ENCODE assay signal across 15 cellular contexts in the genomic region with DNA sequence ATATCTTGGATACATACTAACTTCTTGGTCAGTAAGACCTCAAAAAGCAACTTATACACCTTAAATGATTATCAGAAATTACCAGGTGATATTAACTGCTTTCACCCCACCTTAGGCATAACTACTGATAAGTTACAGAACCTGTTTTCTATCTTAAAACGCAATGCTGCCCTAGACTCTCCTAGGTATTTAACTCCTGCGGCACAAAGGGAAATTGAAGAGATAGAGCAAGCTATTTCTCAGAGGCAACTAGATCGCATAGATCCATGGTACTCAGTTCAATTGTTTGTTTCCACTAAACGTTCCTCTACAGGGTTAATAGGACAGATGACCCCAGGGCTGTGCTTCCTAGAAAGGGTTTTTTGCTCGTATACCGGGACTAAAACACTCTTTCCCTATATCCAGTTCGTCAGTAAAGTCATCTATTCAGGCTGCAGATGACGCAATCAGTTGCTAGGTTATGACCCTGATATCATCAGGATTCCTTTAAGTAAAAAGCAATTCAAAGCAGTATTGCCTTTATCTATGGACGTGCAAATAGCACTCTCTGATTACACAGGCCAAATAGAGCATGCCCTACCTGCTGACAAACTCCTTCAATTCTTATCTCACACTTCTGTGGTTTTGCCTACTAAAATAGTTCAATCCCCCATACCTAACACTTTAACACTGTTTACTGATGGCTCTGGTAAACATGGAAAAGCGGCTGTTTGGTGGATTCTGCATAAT.
DNase-seq lines count a peak whose midpoint lies in the region; FAIRE-seq and TF ChIP-seq lines count a peak whose summit lies in the region.
"Had no signal": no experiment of that assay in that cellular context is flagged by ENCODE, and none has a peak within 500 bp of the region (broad histone marks: within the 10 kb centered on the region; RNA-seq: fewer than 3 reads in every experiment).

No MANE protein-coding gene starts in this region.

- H3K4me1 Mint-ChIP-seq in activated CD4-positive, alpha-beta T cell treated with anti-CD3 and anti-CD28 coated beads, Interleukin-2, amount 10 ng/mL, durations not matched to agents 24 days and 14 days: no peaks in the 10 kb centered on the region
- no peaks in the 10 kb centered on the region for H3K4me1 Mint-ChIP-seq in activated CD4-positive, alpha-beta T cell treated with anti-CD3 and anti-CD28 coated beads, Interleukin-2, amount 10 ng/mL, durations not matched to agents 7 days and 5 days
- H3K4me1 Mint-ChIP-seq in activated naive CD4-positive, alpha-beta T cell treated with anti-CD3 and anti-CD28 coated beads for 36 hours (ENCODE audit: low read depth): no peaks in the 10 kb centered on the region
- H3K4me1 Mint-ChIP-seq: CD4-positive, CD25-positive, alpha-beta regulatory T cell; IgD-negative memory B cell had no signal

- peak; percentile 27 for DNase-seq in activated CD4-positive, alpha-beta T cell treated with anti-CD3 and anti-CD28 coated beads, Interleukin-2, amount 10 ng/mL, durations not matched to agents 24 days and 14 days
- DNase-seq in activated CD4-positive, alpha-beta T cell treated with anti-CD3 and anti-CD28 coated beads, Interleukin-2, amount 10 ng/mL, durations not matched to agents 7 days and 5 days: no peak
- DNase-seq in OCI-M1 (lab: John Stamatoyannopoulos, UW): peak; percentile 51
- DNase-seq in fibroblast of villous mesenchyme (ENCODE audit: low read depth): peak; percentile 7
- no peak for DNase-seq in ureter (ENCODE audit: low spot score)
- no peak for DNase-seq in activated naive CD4-positive, alpha-beta T cell treated with anti-CD3 and anti-CD28 coated beads for 36 hours
- DNase-seq in D721Med (ENCODE audit: insufficient read length, low spot score): no peak
- DNase-seq: ACHN; Calu3; CD4-positive, CD25-positive, alpha-beta regulatory T cell; GF-D8 had no signal

- CTCF ChIA-PET in activated CD4-positive, alpha-beta T cell treated with anti-CD3 and anti-CD28 coated beads, Interleukin-2, amount 10 ng/mL, durations not matched to agents 7 days and 5 days (lab: Charles Lee): no interaction called here
- CTCF ChIA-PET in activated naive CD4-positive, alpha-beta T cell treated with anti-CD3 and anti-CD28 coated beads for 36 hours (lab: Charles Lee): no interaction called here

- no peak overlapping the region for H3K27ac Mint-ChIP-seq in activated CD4-positive, alpha-beta T cell treated with anti-CD3 and anti-CD28 coated beads, Interleukin-2, amount 10 ng/mL, durations not matched to agents 24 days and 14 days
- H3K27ac Mint-ChIP-seq in activated CD4-positive, alpha-beta T cell treated with anti-CD3 and anti-CD28 coated beads, Interleukin-2, amount 10 ng/mL, durations not matched to agents 7 days and 5 days: no peak overlapping the region
- no peak overlapping the region for H3K27ac Mint-ChIP-seq in activated naive CD4-positive, alpha-beta T cell treated with anti-CD3 and anti-CD28 coated beads for 36 hours
- H3K27ac Mint-ChIP-seq: CD4-positive, CD25-positive, alpha-beta regulatory T cell; IgD-negative memory B cell had no signal

- no peaks in the 10 kb centered on the region for H3K27me3 Mint-ChIP-seq in activated CD4-positive, alpha-beta T cell treated with anti-CD3 and anti-CD28 coated beads, Interleukin-2, amount 10 ng/mL, durations not matched to agents 24 days and 14 days
- no peaks in the 10 kb centered on the region for H3K27me3 Mint-ChIP-seq in activated CD4-positive, alpha-beta T cell treated with anti-CD3 and anti-CD28 coated beads, Interleukin-2, amount 10 ng/mL, durations not matched to agents 7 days and 5 days
- H3K27me3 Mint-ChIP-seq in activated naive CD4-positive, alpha-beta T cell treated with anti-CD3 and anti-CD28 coated beads for 36 hours (ENCODE audit: low read depth): peaks cover 2% of the 10 kb centered on the region
- H3K27me3 Mint-ChIP-seq: CD4-positive, CD25-positive, alpha-beta regulatory T cell; IgD-negative memory B cell had no signal

- no peak for TF ChIP-seq CTCF in fibroblast of villous mesenchyme (IDR thresholded peaks at IDR 0.05; ENCODE audit: insufficient read depth, low read depth, low read length)
- no peak for TF ChIP-seq CTCF in D721Med (IDR thresholded peaks at IDR 0.05; ENCODE audit: insufficient read depth, missing control alignments)

- no peaks in the 10 kb centered on the region for H3K36me3 Mint-ChIP-seq in activated CD4-positive, alpha-beta T cell treated with anti-CD3 and anti-CD28 coated beads, Interleukin-2, amount 10 ng/mL, durations not matched to agents 24 days and 14 days (ENCODE audit: low read depth)
- H3K36me3 Mint-ChIP-seq in activated CD4-positive, alpha-beta T cell treated with anti-CD3 and anti-CD28 coated beads, Interleukin-2, amount 10 ng/mL, durations not matched to agents 7 days and 5 days (ENCODE audit: low read depth): no peaks in the 10 kb centered on the region
- no peaks in the 10 kb centered on the region for H3K36me3 Mint-ChIP-seq in activated naive CD4-positive, alpha-beta T cell treated with anti-CD3 and anti-CD28 coated beads for 36 hours (ENCODE audit: low read depth)
- H3K36me3 Mint-ChIP-seq: CD4-positive, CD25-positive, alpha-beta regulatory T cell; IgD-negative memory B cell had no signal

- no peaks in the 10 kb centered on the region for H3K9me3 Mint-ChIP-seq in activated CD4-positive, alpha-beta T cell treated with anti-CD3 and anti-CD28 coated beads, Interleukin-2, amount 10 ng/mL, durations not matched to agents 24 days and 14 days
- H3K9me3 Mint-ChIP-seq in activated CD4-positive, alpha-beta T cell treated with anti-CD3 and anti-CD28 coated beads, Interleukin-2, amount 10 ng/mL, durations not matched to agents 7 days and 5 days: peaks cover 3% of the 10 kb centered on the region
- H3K9me3 Mint-ChIP-seq in activated naive CD4-positive, alpha-beta T cell treated with anti-CD3 and anti-CD28 coated beads for 36 hours: peaks cover 6% of the 10 kb centered on the region

- no peak overlapping the region for H3K4me3 ChIP-seq in fibroblast of villous mesenchyme (ENCODE audit: low read depth, low read length)
- H3K4me3 ChIP-seq: BLaER1 treated with 17β-estradiol and CSF1 and Interleukin-3, amounts not matched to agents 10 nM and 100 nM had no signal

- POLR2A ChIA-PET in activated CD4-positive, alpha-beta T cell treated with anti-CD3 and anti-CD28 coated beads, Interleukin-2, amount 10 ng/mL, durations not matched to agents 7 days and 5 days (lab: Charles Lee): no interaction called here

- H3K4me3 Mint-ChIP-seq in activated CD4-positive, alpha-beta T cell treated with anti-CD3 and anti-CD28 coated beads, Interleukin-2, amount 10 ng/mL, durations not matched to agents 24 days and 14 days: no peak overlapping the region
- H3K4me3 Mint-ChIP-seq in activated CD4-positive, alpha-beta T cell treated with anti-CD3 and anti-CD28 coated beads, Interleukin-2, amount 10 ng/mL, durations not matched to agents 7 days and 5 days: no peak overlapping the region
- H3K4me3 Mint-ChIP-seq in activated naive CD4-positive, alpha-beta T cell treated with anti-CD3 and anti-CD28 coated beads for 36 hours: no peak overlapping the region
- H3K4me3 Mint-ChIP-seq: CD4-positive, CD25-positive, alpha-beta regulatory T cell; IgD-negative memory B cell had no signal

- intact Hi-C loops in activated CD4-positive, alpha-beta T cell treated with anti-CD3 and anti-CD28 coated beads, Interleukin-2, amount 10 ng/mL, durations not matched to agents 24 days and 14 days (cut with micrococcal nuclease): no loop called here
- intact Hi-C loops in activated naive CD4-positive, alpha-beta T cell treated with anti-CD3 and anti-CD28 coated beads for 36 hours (cut with micrococcal nuclease): no loop called here

- FAIRE-seq in D721Med (lab: Jason Lieb, UNC): no peak
- FAIRE-seq: GM19239, H54 had no signal

Comparison
In these comparisons a context has a peak if more than half of its experiments do, and no peak if none do; other contexts are left out.
1. DNase-seq: peak in activated CD4-positive, alpha-beta T cell treated with anti-CD3 and anti-CD28 coated beads, Interleukin-2, amount 10 ng/mL, durations not matched to agents 24 days and 14 days (single experiment), OCI-M1 (single experiment) and fibroblast of villous mesenchyme (single experiment); none in activated CD4-positive, alpha-beta T cell treated with anti-CD3 and anti-CD28 coated beads, Interleukin-2, amount 10 ng/mL, durations not matched to agents 7 days and 5 days (single experiment), ureter (single experiment), activated naive CD4-positive, alpha-beta T cell treated with anti-CD3 and anti-CD28 coated beads for 36 hours (single experiment) and D721Med (single experiment).